11 cellular contexts compared by ENCODE assay signal in genomic region chr19:55099557-55100506, GRCh38. TPM values are rescaled to one million over a fixed set of nuclear protein-coding genes. Genes with fewer than 3 reads are reported as not detected.
A peak's percentile ranks its signal among the peaks of the same experiment; 100 is the strongest.
DNase-seq lines count a peak whose midpoint lies in the region; ATAC-seq and TF ChIP-seq lines count a peak whose summit lies in the region.
"Had no signal": no experiment of that assay in that cellular context is flagged by ENCODE, and none has a peak within 500 bp of the region (broad histone marks: within the 10 kb centered on the region; RNA-seq: fewer than 3 reads in every experiment).

No MANE protein-coding gene starts in this region.

- peak; percentile 15; the same call in 1 of the 2 replicates for TF ChIP-seq CTCF in BJ (IDR thresholded peaks at IDR 0.05; ENCODE audit: insufficient read depth, low read depth, low read length)
- TF ChIP-seq CTCF in Panc1 (IDR thresholded peaks at IDR 0.05), result no peak
- TF ChIP-seq CTCF in heart left ventricle (IDR thresholded peaks at IDR 0.05), result peak in 8 of 12 donors; percentile 5 to 40 (median 18)
- TF ChIP-seq CTCF in stomach (IDR thresholded peaks at IDR 0.05), result no peak

- H3K27ac ChIP-seq in Panc1 (ENCODE audit: low read length), result no peak overlapping the region
- peak overlapping the region in 10 of 12 donors; percentile 24 to 79 (median 55) for H3K27ac ChIP-seq in heart left ventricle
- no peak overlapping the region for H3K27ac ChIP-seq in stomach

- POLR2A ChIA-PET in BJ (lab: Charles Lee), result no interaction called here
- POLR2A ChIA-PET in Panc1 (lab: Charles Lee), result no interaction called here

- H3K4me3 ChIP-seq in BJ (ENCODE audit: low read depth, low read length) (no peak overlapping the region), Panc1 (ENCODE audit: low read depth in 2 of 2, low read length in 2 of 2) (no peak overlapping the region), heart left ventricle (no peak overlapping the region), stomach (no peak overlapping the region)

- DNase-seq in BJ (ENCODE audit: low read depth) (no peak), Panc1 (ENCODE audit: low read depth, low spot score) (no peak), heart left ventricle (peak in 3 of 5 donors; percentile 52 to 74 (median 66)), DMS53 (lab: John Stamatoyannopoulos, UW) (no peak), stomach (no peak), activated gamma-delta T cell treated with Interleukin-2 at 50 U/mL for 16 hours (no peak)
- DNase-seq: activated CD4-positive, CD25-positive, alpha-beta regulatory T cell treated with anti-CD3 and anti-CD28 coated beads, Interleukin-2, amount 50 U/mL, for 72 hours; activated naive CD8-positive, alpha-beta T cell treated with anti-CD3 and anti-CD28 coated beads for 36 hours; AML-193; mammary epithelial cell; stimulated activated naive CD8-positive, alpha-beta T cell treated with anti-CD3 and anti-CD28 coated beads, Interleukin-15, Interleukin-2, amounts not matched to agents 100 U/mL and 50 U/mL, for 24 hours had no signal

- 63 to 69% (median 67%) methylated on average over 26 to 27 of the region's 27 CpGs for WGBS in heart left ventricle, 4 donors
- WGBS in stomach, 5 donors, result 83 to 90% (median 85%) methylated on average over 24 to 27 of the region's 27 CpGs

- TF ChIP-seq POLR2A in heart left ventricle (IDR thresholded peaks at IDR 0.05), result no peak
- no peak for TF ChIP-seq POLR2A in stomach (IDR thresholded peaks at IDR 0.05)

- in situ Hi-C loops in Panc1 (cut with HindIII; ENCODE audit: low pct_unique_long_range_greater_than_20kb, low sequenced_read_pairs), result no loop called here

- CTCF ChIA-PET in BJ (lab: Yijun Ruan, JAX) (interaction anchor here (6.8 kb wide), 1 partner anchor 11 kb away, joined by 40 read pairs; no protein-coding TSS in a partner anchor), Panc1 (lab: Charles Lee) (no interaction called here)

- H3K9me3 ChIP-seq in Panc1 (ENCODE audit: control insufficient read depth, insufficient read depth, low read depth, low read length) (no peaks in the 10 kb centered on the region), heart left ventricle (peaks cover 0 to 9% (median 0%) of the 10 kb centered on the region in 12 donors), stomach (peaks cover 0 to 7% (median 3%) of the 10 kb centered on the region in 4 donors)

- H3K36me3 ChIP-seq in BJ (ENCODE audit: control insufficient read depth, insufficient read depth, low read length), result peaks cover 33% of the 10 kb centered on the region
- H3K36me3 ChIP-seq in Panc1 (ENCODE audit: control insufficient read depth, insufficient read depth, low read length), result no peaks in the 10 kb centered on the region
- peaks cover 2 to 82% (median 66%) of the 10 kb centered on the region in 9 donors for H3K36me3 ChIP-seq in heart left ventricle
- peaks cover 40 to 81% (median 76%) of the 10 kb centered on the region in 4 donors for H3K36me3 ChIP-seq in stomach

- H3K27me3 ChIP-seq in BJ (ENCODE audit: control insufficient read depth, insufficient read depth, low read length), result no peaks in the 10 kb centered on the region
- H3K27me3 ChIP-seq in Panc1 (ENCODE audit: control insufficient read depth, insufficient read depth, low read length), result no peaks in the 10 kb centered on the region
- H3K27me3 ChIP-seq in heart left ventricle, result no peaks in the 10 kb centered on the region
- no peaks in the 10 kb centered on the region for H3K27me3 ChIP-seq in stomach

- intact Hi-C loops in Panc1 (cut with micrococcal nuclease; ENCODE audit: unreplicated experiment) (no loop called here), heart left ventricle (cut with DNase I) (no loop called here), stomach (cut with DNase I; ENCODE audit: low total_unique reads) (no loop called here)

- ATAC-seq in Panc1 (0 out of 2 replicates have a peak, but pooled peaks have one; percentile 26), heart left ventricle (peak; percentile 32 to 62 (median 47))
- ATAC-seq: stimulated activated naive CD8-positive, alpha-beta T cell treated with anti-CD3 and anti-CD28 coated beads, Interleukin-15, Interleukin-2, amounts not matched to agents 100 U/mL and 50 U/mL, for 24 hours had no signal

- BruUV-seq in Panc1 (replicated peaks; lab: Mats Ljungman, UMichigan), result no TSS peak

- H3K4me1 ChIP-seq in Panc1 (ENCODE audit: control insufficient read depth, insufficient read depth, low read length), result peaks cover 12% of the 10 kb centered on the region
- peaks cover 0 to 29% (median 20%) of the 10 kb centered on the region in 12 donors for H3K4me1 ChIP-seq in heart left ventricle
- peaks cover 0 to 19% (median 0%) of the 10 kb centered on the region in 4 donors for H3K4me1 ChIP-seq in stomach

- no peak for TF ChIP-seq EP300 in stomach (IDR thresholded peaks at IDR 0.05)

RNA-seq across cellular contexts. Expression of gene PPP1R12C, which starts 17.6 kb away (rescaled TPM):
- polyA plus RNA-seq in BJ (2011; rRNA removed), result 36.0 and 50.8 TPM in 2 replicates
- 21.1 and 32.7 TPM in 2 replicates for polyA minus RNA-seq in BJ (2011; rRNA and poly(A)+ RNA removed)
- 158 TPM for total RNA-seq in Panc1 (2021; ENCODE audit: unreplicated experiment)
- polyA plus RNA-seq in Panc1 (2012; ENCODE audit: insufficient read length), result 141 TPM
- total RNA-seq in heart left ventricle, result 100 to 1,000 TPM; 116 to 324 (median 209) TPM
- 100 to 1,000 TPM; 230 to 264 TPM for polyA plus RNA-seq in heart left ventricle
- total RNA-seq in stomach, result 100 to 1,000 TPM in 4 of 5 donors, 10 to 100 TPM in 1; 52.7 to 261 (median 167) TPM
- polyA plus RNA-seq in stomach, result 100 to 1,000 TPM in 1 of 3 donors, 10 to 100 TPM in 2; 77.0 to 136 (median 82.6) TPM

RNA-seq across cellular contexts. Expression of gene EPS8L1, which starts 24.2 kb away (rescaled TPM):
- 3.6 and 4.4 TPM in 2 replicates for polyA plus RNA-seq in BJ (2011; rRNA removed)
- 1.2 TPM in 2 replicates for polyA minus RNA-seq in BJ (2011; rRNA and poly(A)+ RNA removed)
- total RNA-seq in Panc1 (2021; ENCODE audit: unreplicated experiment), result 11.0 TPM
- polyA plus RNA-seq in Panc1 (2012; ENCODE audit: insufficient read length), result 27.5 TPM
- 10 to 100 TPM in 1 of 9 donors, 1 to 10 TPM in 5, under 1 TPM in 3; 0.44 to 25.5 (median 1.5) TPM for total RNA-seq in heart left ventricle
- 1 to 10 TPM; 3.0 to 3.3 TPM for polyA plus RNA-seq in heart left ventricle
- 100 to 1,000 TPM in 3 of 5 donors, 10 to 100 TPM in 2; 32.3 to 303 (median 114) TPM for total RNA-seq in stomach
- 100 to 1,000 TPM in 1 of 3 donors, 10 to 100 TPM in 2; 82.3 to 320 (median 87.5) TPM for polyA plus RNA-seq in stomach

RNA-seq across cellular contexts. Expression of gene RDH13, which starts 36.9 kb away (rescaled TPM):
- 5.2 and 6.1 TPM in 2 replicates for polyA plus RNA-seq in BJ (2011; rRNA removed)
- polyA minus RNA-seq in BJ (2011; rRNA and poly(A)+ RNA removed), result 5.2 and 7.3 TPM in 2 replicates
- 37.8 TPM for total RNA-seq in Panc1 (2021; ENCODE audit: unreplicated experiment)
- polyA plus RNA-seq in Panc1 (2012; ENCODE audit: insufficient read length), result 33.0 TPM
- total RNA-seq in heart left ventricle, result 10 to 100 TPM; 29.3 to 60.7 (median 43.0) TPM
- polyA plus RNA-seq in heart left ventricle, result 10 to 100 TPM; 34.6 to 37.9 TPM
- total RNA-seq in stomach, result 100 to 1,000 TPM in 1 of 5 donors, 10 to 100 TPM in 4; 20.6 to 124 (median 28.8) TPM
- polyA plus RNA-seq in stomach, result 10 to 100 TPM; 13.1 to 22.0 (median 20.3) TPM

RNA-seq across cellular contexts. Expression of gene TNNT1, which starts 49.2 kb away (rescaled TPM):
- polyA plus RNA-seq in BJ (2011; rRNA removed), result 10.4 and 10.5 TPM in 2 replicates
- polyA minus RNA-seq in BJ (2011; rRNA and poly(A)+ RNA removed), result 0.93 and 1.1 TPM in 2 replicates
- 116 TPM for total RNA-seq in Panc1 (2021; ENCODE audit: unreplicated experiment)
- polyA plus RNA-seq in Panc1 (2012; ENCODE audit: insufficient read length), result 249 TPM
- total RNA-seq in heart left ventricle, result 100 to 1,000 TPM in 3 of 9 donors, 10 to 100 TPM in 6; 18.7 to 192 (median 58.6) TPM
- polyA plus RNA-seq in heart left ventricle, result 100 to 1,000 TPM in 1 of 2 donors, 10 to 100 TPM in 1; 23.8 to 264 TPM
- total RNA-seq in stomach, result 1 to 10 TPM in 1 of 5 donors, not detected in 4; 1.1 TPM
- 10 to 100 TPM in 1 of 3 donors, 1 to 10 TPM in 1, under 1 TPM in 1; 0.87 to 19.6 (median 6.7) TPM for polyA plus RNA-seq in stomach
- total RNA-seq: activated naive CD8-positive, alpha-beta T cell treated with anti-CD3 and anti-CD28 coated beads for 36 hours had no signal

RNA-seq across cellular contexts. Expression of gene TNNI3, which starts 57.7 kb away (rescaled TPM):
- polyA plus RNA-seq in BJ (2011; rRNA removed), result 0.12 TPM in 1 of 2 replicates, not detected in the other
- not detected in 2 replicates for polyA minus RNA-seq in BJ (2011; rRNA and poly(A)+ RNA removed)
- 14.6 TPM for total RNA-seq in Panc1 (2021; ENCODE audit: unreplicated experiment)
- 36.9 TPM for polyA plus RNA-seq in Panc1 (2012; ENCODE audit: insufficient read length)
- total RNA-seq in heart left ventricle, result over 10,000 TPM in 3 of 9 donors, 1,000 to 10,000 TPM in 6; 1,912 to 14,347 (median 9,662) TPM
- polyA plus RNA-seq in heart left ventricle, result over 10,000 TPM in 1 of 2 donors, 1,000 to 10,000 TPM in 1; 3,704 to 34,502 TPM
- total RNA-seq in stomach, result not detected
- 10 to 100 TPM in 1 of 3 donors, 1 to 10 TPM in 2; 4.2 to 14.1 (median 7.8) TPM for polyA plus RNA-seq in stomach

Comparison
In these comparisons a context has a peak if more than half of its experiments do, and no peak if none do; other contexts are left out.
1. DNase-seq: peak in heart left ventricle (3 of 5); none in BJ (single experiment), Panc1 (single experiment), DMS53 (single experiment), stomach (single experiment) and activated gamma-delta T cell treated with Interleukin-2 at 50 U/mL for 16 hours (single experiment).
2. CTCF ChIP-seq: peak in BJ (single experiment) and heart left ventricle (8 of 12); none in Panc1 (single experiment) and stomach (0 of 7).
3. H3K27ac ChIP-seq: peak in heart left ventricle (10 of 12); none in Panc1 (single experiment) and stomach (0 of 5).